8 cellular contexts compared by ENCODE assay signal in genomic region chr6:142885182-142885867, GRCh38.
DNase-seq lines count a peak whose midpoint lies in the region; ATAC-seq lines count a peak whose summit lies in the region.

No MANE protein-coding gene starts in this region.

- peak; percentile 75 for ATAC-seq in GM21447 (IDR thresholded peaks at IDR 0.05; ENCODE audit: unreplicated experiment)

- H3K27me3 Mint-ChIP-seq in T-helper 2 cell treated with Interferon-gamma antibody and Interleukin-4, amounts not matched to agents 5 μg/mL and 100 μg/mL, for 36 hours (ENCODE audit: low read depth): no peaks in the 10 kb centered on the region

- H3K9me3 Mint-ChIP-seq in T-helper 2 cell treated with Interferon-gamma antibody and Interleukin-4, amounts not matched to agents 5 μg/mL and 100 μg/mL, for 36 hours: peaks cover 3% of the 10 kb centered on the region

- peaks cover 21% of the 10 kb centered on the region for H3K36me3 Mint-ChIP-seq in T-helper 2 cell treated with Interferon-gamma antibody and Interleukin-4, amounts not matched to agents 5 μg/mL and 100 μg/mL, for 36 hours (ENCODE audit: low read depth)

- H3K4me3 Mint-ChIP-seq in T-helper 2 cell treated with Interferon-gamma antibody and Interleukin-4, amounts not matched to agents 5 μg/mL and 100 μg/mL, for 36 hours: peak overlapping the region; percentile 94

- H3K27ac Mint-ChIP-seq in T-helper 2 cell treated with Interferon-gamma antibody and Interleukin-4, amounts not matched to agents 5 μg/mL and 100 μg/mL, for 36 hours: peak overlapping the region; percentile 95

- peaks cover 66% of the 10 kb centered on the region for H3K4me1 Mint-ChIP-seq in T-helper 2 cell treated with Interferon-gamma antibody and Interleukin-4, amounts not matched to agents 5 μg/mL and 100 μg/mL, for 36 hours (ENCODE audit: low read depth)

- DNase-seq in EL (peak; percentile 98), HS-27A (ENCODE audit: low read depth) (peak; percentile 94), cerebellar nuclear complex (lab: John Stamatoyannopoulos, UW) (peak; percentile 16 to 36), left kidney (ENCODE audit: low read depth, low spot score) (peak; percentile 91), NCI-H2171 treated with DMSO at 0.1 percent for 48 hours (lab: John Stamatoyannopoulos, UW) (no peak)
- DNase-seq in T-helper 2 cell treated with Interferon-gamma antibody and Interleukin-4, amounts not matched to agents 5 μg/mL and 100 μg/mL, for 36 hours (ENCODE audit: low spot score): peak; percentile 59
- peak; percentile 55 to 82 (median 73) for DNase-seq in stimulated activated naive CD4-positive, alpha-beta T cell (lab: John Stamatoyannopoulos, UW)
